Comparison of ENCODE assay signal across 10 cellular contexts in the genomic region with DNA sequence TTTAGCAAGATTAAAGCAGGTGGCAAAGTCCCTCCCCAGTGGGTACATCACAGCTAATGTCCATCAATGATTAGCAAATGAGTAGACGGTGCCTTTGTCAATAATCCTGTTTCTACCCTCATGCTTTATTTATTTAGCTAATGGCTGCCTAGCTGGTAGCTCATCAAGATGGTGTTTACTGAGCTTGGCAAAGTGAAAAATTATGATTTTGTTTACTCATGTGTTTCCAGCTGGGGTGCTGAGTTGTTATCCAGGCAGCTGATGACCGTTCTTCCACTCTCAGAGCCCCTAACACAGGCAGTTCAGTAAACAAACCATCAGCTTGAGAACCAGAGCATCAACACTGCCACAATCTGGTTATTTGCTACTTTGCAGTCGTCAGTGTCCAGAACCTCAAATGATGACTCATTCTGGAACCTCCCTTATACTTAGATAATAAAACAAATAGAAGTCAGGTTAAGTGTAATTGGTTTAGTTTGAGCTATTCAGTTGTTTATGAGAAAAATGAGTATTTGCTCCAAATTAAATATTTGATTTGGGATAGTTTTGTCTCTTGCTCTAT.
DNase-seq lines count a peak whose midpoint lies in the region; ATAC-seq and TF ChIP-seq lines count a peak whose summit lies in the region.
"Had no signal": no experiment of that assay in that cellular context is flagged by ENCODE, and none has a peak within 500 bp of the region (broad histone marks: within the 10 kb centered on the region; RNA-seq: fewer than 3 reads in every experiment).

No MANE protein-coding gene starts in this region.

- peaks cover 18 to 42% of the 10 kb centered on the region in 2 donors for H3K27me3 Mint-ChIP-seq in T-cell
- peaks cover 0 to 5% of the 10 kb centered on the region in 2 donors for H3K27me3 Mint-ChIP-seq in natural killer cell (ENCODE audit: low read depth in 2 of 2)
- peaks cover 13% of the 10 kb centered on the region for H3K27me3 Mint-ChIP-seq in activated CD4-positive, alpha-beta T cell treated with anti-CD3 and anti-CD28 coated beads for 36 hours

- no peak overlapping the region for H3K4me3 Mint-ChIP-seq in T-cell
- H3K4me3 Mint-ChIP-seq in natural killer cell, result no peak overlapping the region
- H3K4me3 Mint-ChIP-seq in activated CD4-positive, alpha-beta T cell treated with anti-CD3 and anti-CD28 coated beads for 36 hours, result no peak overlapping the region
- H3K4me3 Mint-ChIP-seq: activated T-helper 1 cell treated with anti-CD3 and anti-CD28 coated beads, Interleukin-12 subunit alpha, Interleukin-12 subunit beta, Interleukin-2, Interleukin-4 antibody, amounts not matched to agents 30 ng/mL and 10 ng/mL and 1 ng/mL, durations not matched to agents 14 hours and 24 hours and 36 hours had no signal

- no peak overlapping the region for H3K27ac Mint-ChIP-seq in T-cell
- no peak overlapping the region for H3K27ac Mint-ChIP-seq in natural killer cell
- no peak overlapping the region for H3K27ac Mint-ChIP-seq in activated CD4-positive, alpha-beta T cell treated with anti-CD3 and anti-CD28 coated beads for 36 hours
- H3K27ac Mint-ChIP-seq: activated T-helper 1 cell treated with anti-CD3 and anti-CD28 coated beads, Interleukin-12 subunit alpha, Interleukin-12 subunit beta, Interleukin-2, Interleukin-4 antibody, amounts not matched to agents 30 ng/mL and 10 ng/mL and 1 ng/mL, durations not matched to agents 14 hours and 24 hours and 36 hours had no signal

- intact Hi-C loops in natural killer cell (cut with micrococcal nuclease), result no loop called here
- intact Hi-C loops in activated CD4-positive, alpha-beta T cell treated with anti-CD3 and anti-CD28 coated beads for 36 hours (cut with DNase I, micrococcal nuclease), result no loop called here

- no peaks in the 10 kb centered on the region for H3K4me1 Mint-ChIP-seq in T-cell
- no peaks in the 10 kb centered on the region for H3K4me1 Mint-ChIP-seq in natural killer cell
- no peaks in the 10 kb centered on the region for H3K4me1 Mint-ChIP-seq in activated CD4-positive, alpha-beta T cell treated with anti-CD3 and anti-CD28 coated beads for 36 hours

- H3K36me3 Mint-ChIP-seq in T-cell (no peaks in the 10 kb centered on the region), natural killer cell (no peaks in the 10 kb centered on the region)
- H3K36me3 Mint-ChIP-seq in activated CD4-positive, alpha-beta T cell treated with anti-CD3 and anti-CD28 coated beads for 36 hours (ENCODE audit: low read depth), result no peaks in the 10 kb centered on the region

- no peak for TF ChIP-seq CTCF in natural killer cell (IDR thresholded peaks at IDR 0.05)

- peak; percentile 59 for ATAC-seq in GM18870 (IDR thresholded peaks at IDR 0.05; ENCODE audit: unreplicated experiment)
- no peak for ATAC-seq in T-cell (replicated peaks in 1 of 4)
- no peak for ATAC-seq in natural killer cell
- ATAC-seq in activated CD4-positive, alpha-beta T cell treated with anti-CD3 and anti-CD28 coated beads for 36 hours, result no peak

- H3K9me3 Mint-ChIP-seq in T-cell (no peaks in the 10 kb centered on the region), natural killer cell (no peaks in the 10 kb centered on the region)
- no peaks in the 10 kb centered on the region for H3K9me3 Mint-ChIP-seq in activated CD4-positive, alpha-beta T cell treated with anti-CD3 and anti-CD28 coated beads for 36 hours (ENCODE audit: low read depth)
- H3K9me3 Mint-ChIP-seq: activated T-helper 1 cell treated with anti-CD3 and anti-CD28 coated beads, Interleukin-12 subunit alpha, Interleukin-12 subunit beta, Interleukin-2, Interleukin-4 antibody, amounts not matched to agents 30 ng/mL and 10 ng/mL and 1 ng/mL, durations not matched to agents 14 hours and 24 hours and 36 hours had no signal

- POLR2A ChIA-PET in T-cell (lab: Charles Lee), result no interaction called here
- POLR2A ChIA-PET in activated CD4-positive, alpha-beta T cell treated with anti-CD3 and anti-CD28 coated beads for 36 hours (lab: Charles Lee), result no interaction called here

- DNase-seq in NCI-H2029 (lab: John Stamatoyannopoulos, UW) (peak; percentile 21), astrocyte of the hippocampus (ENCODE audit: low read depth, low spot score) (peak; percentile 48), myocyte (ENCODE audit: low read depth) (peak; percentile 61), T-cell (no peak), natural killer cell (no peak), hippocampal formation (lab: John Stamatoyannopoulos, UW) (no peak)
- DNase-seq in activated CD4-positive, alpha-beta T cell treated with anti-CD3 and anti-CD28 coated beads for 36 hours, result no peak
- DNase-seq: esophagus squamous epithelium had no signal

- CTCF ChIA-PET in T-cell (lab: Charles Lee), result no interaction called here
- CTCF ChIA-PET in activated CD4-positive, alpha-beta T cell treated with anti-CD3 and anti-CD28 coated beads for 36 hours (lab: Charles Lee), result no interaction called here

Comparison
In these comparisons a context has a peak if more than half of its experiments do, and no peak if none do; other contexts are left out.
1. DNase-seq: peak in NCI-H2029 (single experiment), astrocyte of the hippocampus (single experiment) and myocyte (single experiment); none in T-cell (0 of 34), natural killer cell (single experiment), activated CD4-positive, alpha-beta T cell treated with anti-CD3 and anti-CD28 coated beads for 36 hours (single experiment) and hippocampal formation (0 of 2).